ENCODE assay signal across 1 cellular context in genomic region chr3:159818997-159819500, GRCh38.
TF ChIP-seq lines count a peak whose summit lies in the region.

No MANE protein-coding gene starts in this region.

TF ChIP-seq in GM23338, 12 proteins besides CTCF, POLR2A, EP300 and RAD21:
- TF ChIP-seq ETS1 (IDR thresholded peaks at IDR 0.05) (no peak), REST (IDR thresholded peaks at IDR 0.05; ENCODE audit: unreplicated experiment) (no peak), ZNF114 (CRISPR knock-in tag; IDR thresholded peaks at IDR 0.05) (no peak), ZNF462 (CRISPR knock-in tag; IDR thresholded peaks at IDR 0.05) (no peak), ZNF331 (CRISPR knock-in tag; IDR thresholded peaks at IDR 0.05; ENCODE audit: low read depth) (no peak), EZH2phosphoT487 (IDR thresholded peaks at IDR 0.05; ENCODE audit: unreplicated experiment) (no peak), EZH2 (IDR thresholded peaks at IDR 0.05; ENCODE audit: low read depth, unreplicated experiment) (no peak), CREB1 (CRISPR knock-in tag; IDR thresholded peaks at IDR 0.05; ENCODE audit: low read depth) (no peak), POLR2AphosphoS5 (IDR thresholded peaks at IDR 0.05; ENCODE audit: low read depth) (no peak), JUNB (IDR thresholded peaks at IDR 0.05; ENCODE audit: unreplicated experiment) (no peak), NANOG (IDR thresholded peaks at IDR 0.05; ENCODE audit: borderline replicate concordance) (no peak), STAT1 (IDR thresholded peaks at IDR 0.05; ENCODE audit: unreplicated experiment) (no peak)
